27 cellular contexts compared by ENCODE assay signal in genomic region chr6:162976141-162976540, GRCh38.
"Had no signal": no experiment of that assay in that cellular context is flagged by ENCODE, and none has a peak within 500 bp of the region (broad histone marks: within the 10 kb centered on the region; RNA-seq: fewer than 3 reads in every experiment).

No MANE protein-coding gene starts in this region.

- H3K4me1 Mint-ChIP-seq: activated CD4-positive, alpha-beta memory T cell treated with anti-CD3 and anti-CD28 coated beads, Interleukin-2, amount 10 ng/mL, durations not matched to agents 7 days and 5 days; activated naive CD4-positive, alpha-beta T cell treated with anti-CD3 and anti-CD28 coated beads, Interleukin-2, amount 50 U/mL, for 24 hours; activated naive CD8-positive, alpha-beta T cell treated with anti-CD3 and anti-CD28 coated beads, Interleukin-2, amount 10 ng/mL, durations not matched to agents 7 days and 5 days; activated T-helper 17 cell treated with anti-CD3 and anti-CD28 coated beads, Interleukin-2, amount 50 U/mL, for 72 hours; IgD-negative memory B cell had no signal

- H3K4me3 ChIP-seq: ascending aorta, cardiac muscle cell, PC-9, SK-N-MC had no signal

- H3K4me3 Mint-ChIP-seq: activated CD4-positive, alpha-beta memory T cell treated with anti-CD3 and anti-CD28 coated beads, Interleukin-2, amount 10 ng/mL, durations not matched to agents 7 days and 5 days; activated naive CD4-positive, alpha-beta T cell treated with anti-CD3 and anti-CD28 coated beads, Interleukin-2, amount 50 U/mL, for 24 hours; activated naive CD8-positive, alpha-beta T cell treated with anti-CD3 and anti-CD28 coated beads, Interleukin-2, amount 10 ng/mL, durations not matched to agents 7 days and 5 days; activated T-cell treated with anti-CD3 and anti-CD28 coated beads, Interleukin-2, amount 50 U/mL, for 72 hours; activated T-helper 17 cell treated with anti-CD3 and anti-CD28 coated beads, Interleukin-2, amount 50 U/mL, for 72 hours; IgD-negative memory B cell; T-helper 1 cell treated with Interleukin-12 subunit alpha and Interleukin-12 subunit beta and Interleukin-4 antibody, amounts not matched to agents 30 μg/mL and 1 μg/mL, for 36 hours; T-helper 2 cell treated with Interferon-gamma antibody and Interleukin-4, amounts not matched to agents 5 μg/mL and 100 μg/mL, for 36 hours had no signal

- H3K27ac Mint-ChIP-seq: activated CD4-positive, alpha-beta memory T cell treated with anti-CD3 and anti-CD28 coated beads, Interleukin-2, amount 10 ng/mL, durations not matched to agents 7 days and 5 days; activated naive CD4-positive, alpha-beta T cell treated with anti-CD3 and anti-CD28 coated beads, Interleukin-2, amount 50 U/mL, for 24 hours; activated naive CD8-positive, alpha-beta T cell treated with anti-CD3 and anti-CD28 coated beads, Interleukin-2, amount 10 ng/mL, durations not matched to agents 7 days and 5 days; activated T-cell treated with anti-CD3 and anti-CD28 coated beads, Interleukin-2, amount 50 U/mL, for 72 hours; activated T-helper 17 cell treated with anti-CD3 and anti-CD28 coated beads, Interleukin-2, amount 50 U/mL, for 72 hours; IgD-negative memory B cell; T-helper 1 cell treated with Interleukin-12 subunit alpha and Interleukin-12 subunit beta and Interleukin-4 antibody, amounts not matched to agents 30 μg/mL and 1 μg/mL, for 36 hours; T-helper 2 cell treated with Interferon-gamma antibody and Interleukin-4, amounts not matched to agents 5 μg/mL and 100 μg/mL, for 36 hours had no signal

- H3K36me3 Mint-ChIP-seq: activated naive CD4-positive, alpha-beta T cell treated with anti-CD3 and anti-CD28 coated beads, Interleukin-2, amount 50 U/mL, for 24 hours; activated naive CD8-positive, alpha-beta T cell treated with anti-CD3 and anti-CD28 coated beads, Interleukin-2, amount 10 ng/mL, durations not matched to agents 7 days and 5 days; IgD-negative memory B cell had no signal

- H3K4me2 ChIP-seq: PC-9 had no signal

- H3K27me3 ChIP-seq: ascending aorta, cardiac muscle cell had no signal

- H3K27me3 Mint-ChIP-seq: activated CD4-positive, alpha-beta memory T cell treated with anti-CD3 and anti-CD28 coated beads, Interleukin-2, amount 10 ng/mL, durations not matched to agents 7 days and 5 days; activated naive CD4-positive, alpha-beta T cell treated with anti-CD3 and anti-CD28 coated beads, Interleukin-2, amount 50 U/mL, for 24 hours; activated naive CD8-positive, alpha-beta T cell treated with anti-CD3 and anti-CD28 coated beads, Interleukin-2, amount 10 ng/mL, durations not matched to agents 7 days and 5 days; activated T-helper 17 cell treated with anti-CD3 and anti-CD28 coated beads, Interleukin-2, amount 50 U/mL, for 72 hours; IgD-negative memory B cell had no signal

- H3K9me3 Mint-ChIP-seq: activated CD4-positive, alpha-beta memory T cell treated with anti-CD3 and anti-CD28 coated beads, Interleukin-2, amount 10 ng/mL, durations not matched to agents 7 days and 5 days; IgD-negative memory B cell had no signal

- H3K36me3 ChIP-seq: ascending aorta, cardiac muscle cell had no signal

- H2AFZ ChIP-seq: PC-9 had no signal

- H3K4me1 ChIP-seq: ascending aorta had no signal

- DNase-seq: activated CD4-positive, alpha-beta memory T cell treated with anti-CD3 and anti-CD28 coated beads, Interleukin-2, amount 10 ng/mL, durations not matched to agents 7 days and 5 days; activated CD4-positive, alpha-beta T cell treated with anti-CD3 and anti-CD28 coated beads for 4 hours; activated gamma-delta T cell; activated naive CD4-positive, alpha-beta T cell treated with Interleukin-2 at 50 U/mL for 16 hours; activated naive CD8-positive, alpha-beta T cell treated with anti-CD3 and anti-CD28 coated beads, Interleukin-2, amount 10 ng/mL, durations not matched to agents 7 days and 5 days; activated T-cell treated with anti-CD3 and anti-CD28 coated beads, Interleukin-2, amount 50 U/mL, for 1 hour; activated T-cell treated with anti-CD3 and anti-CD28 coated beads, Interleukin-2, amount 50 U/mL, for 72 hours; Karpas-422; KBM-7; NCI-H1105; NCI-H1417 treated with DMSO at 0.1 percent for 48 hours; NCI-H1930; NCI-H2081 treated with DMSO at 0.1 percent for 48 hours; NCI-H226; NCI-H446 treated with DMSO at 0.1 percent for 48 hours; NCI-H69; NK-92 treated with Interleukin-12 subunit alpha and Interleukin-12 subunit beta, amount 100 ng/mL, for 24 hours; PC-9; Right ventricle myocardium superior had no signal

- H3K27ac ChIP-seq: ascending aorta, cardiac muscle cell, PC-9, SK-N-MC had no signal

- H3K9me3 ChIP-seq: ascending aorta had no signal
